In the genomic region with DNA sequence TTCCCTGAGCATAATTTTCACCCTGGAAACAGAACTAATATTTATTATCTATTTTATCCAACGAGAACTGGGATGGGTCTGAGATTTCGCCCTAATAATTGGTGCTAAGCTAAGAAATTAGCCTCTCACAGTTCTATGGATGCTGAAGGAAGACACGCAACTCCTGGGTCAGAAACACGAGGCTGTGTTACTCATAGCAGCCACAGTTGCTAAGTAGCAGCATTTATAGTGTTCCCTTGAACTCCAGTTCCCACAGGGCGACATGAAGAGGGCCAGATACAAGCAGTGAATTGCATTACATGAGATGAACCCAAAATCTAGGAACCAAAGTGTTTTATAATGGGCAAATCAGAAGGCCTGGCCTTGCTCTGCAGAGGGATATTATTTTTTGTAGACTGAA, we compare ENCODE assay signal across 18 cellular contexts.
"Had no signal": no experiment of that assay in that cellular context is flagged by ENCODE, and none has a peak within 500 bp of the region (broad histone marks: within the 10 kb centered on the region; RNA-seq: fewer than 3 reads in every experiment).

No MANE protein-coding gene starts in this region.

- H3K4me1 ChIP-seq: neural progenitor cell had no signal

- H3K4me2 ChIP-seq: neural progenitor cell had no signal

- DNase-seq: activated CD4-positive, alpha-beta T cell treated with anti-CD3 and anti-CD28 coated beads for 1 hour; activated CD4-positive, alpha-beta T cell treated with anti-CD3 and anti-CD28 coated beads, Interleukin-2, amount 50 U/mL, for 4 hours; activated naive CD4-positive, alpha-beta T cell treated with anti-CD3 and anti-CD28 coated beads, Interleukin-2, amount 10 ng/mL, durations not matched to agents 7 days and 5 days; central memory CD4-positive, alpha-beta T cell; cortex of kidney; effector CD8-positive, alpha-beta T cell; head of caudate nucleus; immature natural killer cell; midbrain; naive B cell; stimulated activated CD4-positive, alpha-beta T cell treated with anti-CD3 and anti-CD28 coated beads, Interleukin-12 subunit alpha, Interleukin-12 subunit beta, amount 100 ng/mL, for 4 hours; stimulated activated CD4-positive, alpha-beta T cell treated with anti-CD3 and anti-CD28 coated beads, Interleukin-2, amount 100 ng/mL, for 24 hours; T-cell; T1000 had no signal

- H3K27ac ChIP-seq: neural progenitor cell had no signal

- H3K27me3 ChIP-seq: neural progenitor cell had no signal

- H3K9ac ChIP-seq: neural progenitor cell, parathyroid adenoma had no signal

- H3K79me2 ChIP-seq: parathyroid adenoma had no signal

- ATAC-seq: stimulated activated effector memory CD8-positive, alpha-beta T cell treated with anti-CD3 and anti-CD28 coated beads, Interleukin-12 subunit alpha, Interleukin-12 subunit beta, amount 100 ng/mL, for 72 hours; T-cell had no signal

- H2AFZ ChIP-seq: neural progenitor cell, parathyroid adenoma had no signal

- H3K36me3 ChIP-seq: neural progenitor cell had no signal

- H3K4me3 ChIP-seq: lung, neural progenitor cell had no signal
